19 cellular contexts compared by ENCODE assay signal in the genomic region with DNA sequence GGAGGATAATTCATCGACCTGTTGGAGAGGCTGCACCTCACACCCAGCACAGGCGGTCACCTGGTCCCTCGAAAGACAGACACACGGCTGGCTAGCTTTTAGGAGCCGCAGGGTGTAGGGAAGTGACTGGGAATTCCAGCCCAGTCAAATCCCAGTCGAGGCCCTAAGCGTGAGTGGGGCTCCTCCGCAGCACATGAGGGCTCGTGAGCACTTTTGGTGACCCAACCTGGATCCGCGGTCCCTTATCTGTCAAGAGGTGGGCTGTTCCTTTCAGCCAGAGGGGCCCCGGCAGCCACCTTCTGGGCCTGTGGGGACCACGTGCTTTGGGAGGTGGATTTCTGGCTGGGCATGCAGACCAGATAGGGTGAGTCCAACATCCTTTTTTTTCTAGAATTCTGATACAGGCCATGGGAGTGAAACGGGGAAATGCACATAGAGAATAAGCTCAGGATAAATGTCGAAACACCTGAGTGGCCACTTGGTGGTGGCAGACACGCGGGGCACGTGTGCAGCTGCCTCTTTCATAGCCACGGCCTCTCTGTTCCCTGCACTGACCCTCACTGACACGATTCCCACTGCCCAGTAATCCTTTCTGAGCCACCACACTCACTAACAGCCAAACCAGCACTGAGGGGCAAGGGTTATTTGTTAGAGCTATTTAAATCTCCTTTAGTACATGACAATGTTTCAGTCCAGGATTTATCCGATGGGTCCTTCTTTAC.
DNase-seq lines count a peak whose midpoint lies in the region; ATAC-seq and TF ChIP-seq lines count a peak whose summit lies in the region.
"Had no signal": no experiment of that assay in that cellular context is flagged by ENCODE, and none has a peak within 500 bp of the region (broad histone marks: within the 10 kb centered on the region; RNA-seq: fewer than 3 reads in every experiment).

No MANE protein-coding gene starts in this region.

- H4K20me1 ChIP-seq in BLaER1 treated with 17β-estradiol and CSF1 and Interleukin-3, amounts not matched to agents 10 nM and 100 nM, result no peaks in the 10 kb centered on the region
- no peaks in the 10 kb centered on the region for H4K20me1 ChIP-seq in neural progenitor cell (ENCODE audit: low read depth)

- peaks cover 0 to 19% (median 9%) of the 10 kb centered on the region in 10 experiments; a peak in 11 of 20 replicates for H3K4me1 ChIP-seq in BLaER1 treated with 17β-estradiol and CSF1 and Interleukin-3, amounts not matched to agents 10 nM and 100 nM
- H3K4me1 ChIP-seq in neural progenitor cell (no peaks in the 10 kb centered on the region), Caco-2 (no peaks in the 10 kb centered on the region)

- H3K4me1 Mint-ChIP-seq in neural progenitor cell, result peaks cover 19% of the 10 kb centered on the region
- no peaks in the 10 kb centered on the region for H3K4me1 Mint-ChIP-seq in Caco-2 (ENCODE audit: low read depth, unreplicated experiment)
- H3K4me1 Mint-ChIP-seq: B cell had no signal

- H3K27ac Mint-ChIP-seq in neural progenitor cell (peak overlapping the region; percentile 68), Caco-2 (ENCODE audit: unreplicated experiment) (no peak overlapping the region)
- H3K27ac Mint-ChIP-seq: B cell; CD4-positive, alpha-beta T cell; H9 had no signal

- no peaks in the 10 kb centered on the region for H3K27me3 ChIP-seq in BLaER1 treated with 17β-estradiol and CSF1 and Interleukin-3, amounts not matched to agents 10 nM and 100 nM
- H3K27me3 ChIP-seq in WERI-Rb-1 (ENCODE audit: insufficient read depth, low read depth, severe bottlenecking) (no peaks in the 10 kb centered on the region), neural progenitor cell (peaks cover 9% of the 10 kb centered on the region), Caco-2 (replicated peaks; ENCODE audit: control insufficient read depth, insufficient read depth, low read length) (no peaks in the 10 kb centered on the region)

- CTCF ChIA-PET in Caco-2 (lab: Charles Lee), result no interaction called here

- TF ChIP-seq CTCF in WERI-Rb-1 (IDR thresholded peaks at IDR 0.05; ENCODE audit: low read depth, low read length), result peak; percentile 49; the same call in 1 of the 2 replicates
- TF ChIP-seq CTCF in neural progenitor cell (IDR thresholded peaks at IDR 0.05), result no peak
- TF ChIP-seq CTCF in Caco-2 (IDR thresholded peaks at IDR 0.05; ENCODE audit: insufficient read depth in 1 of 2, low read depth in 1 of 2, low read length in 1 of 2, severe bottlenecking in 1 of 2, unreplicated experiment in 1 of 2), result no peak

- no peaks in the 10 kb centered on the region for H3K36me3 ChIP-seq in BLaER1 treated with 17β-estradiol and CSF1 and Interleukin-3, amounts not matched to agents 10 nM and 100 nM
- no peaks in the 10 kb centered on the region for H3K36me3 ChIP-seq in WERI-Rb-1
- H3K36me3 ChIP-seq in neural progenitor cell, result no peaks in the 10 kb centered on the region
- no peaks in the 10 kb centered on the region for H3K36me3 ChIP-seq in Caco-2 (ENCODE audit: control insufficient read depth, insufficient read depth, low read length)

- no peak overlapping the region for H3K27ac ChIP-seq in BLaER1 treated with 17β-estradiol and CSF1 and Interleukin-3, amounts not matched to agents 10 nM and 100 nM
- H3K27ac ChIP-seq in WERI-Rb-1 (no peak overlapping the region), neural progenitor cell (no peak overlapping the region)
- H3K27ac ChIP-seq: C4-2B, HL-60 had no signal

- H3F3A ChIP-seq in neural progenitor cell (ENCODE audit: low read depth), result no peaks in the 10 kb centered on the region

- BruUV-seq in Caco-2 (replicated peaks; lab: Mats Ljungman, UMichigan), result no TSS peak

- peaks cover 2% of the 10 kb centered on the region for H3K9me3 Mint-ChIP-seq in neural progenitor cell
- no peaks in the 10 kb centered on the region for H3K9me3 Mint-ChIP-seq in Caco-2 (ENCODE audit: unreplicated experiment)
- H3K9me3 Mint-ChIP-seq: CD4-positive, alpha-beta T cell; H9 had no signal

- no peak for ATAC-seq in HG03520 (IDR thresholded peaks at IDR 0.05; ENCODE audit: unreplicated experiment)
- no peak for ATAC-seq in HG03457 (IDR thresholded peaks at IDR 0.05; ENCODE audit: unreplicated experiment)
- ATAC-seq: GM12878 had no signal

- no peak overlapping the region for H2AFZ ChIP-seq in neural progenitor cell (replicated peaks)

- POLR2A ChIA-PET in Caco-2 (lab: Charles Lee), result no interaction called here

- no peaks in the 10 kb centered on the region for H3K27me3 Mint-ChIP-seq in neural progenitor cell (ENCODE audit: insufficient read depth, low read depth)
- H3K27me3 Mint-ChIP-seq in Caco-2 (ENCODE audit: insufficient read depth, unreplicated experiment), result peaks cover 13% of the 10 kb centered on the region

- H3K9me3 ChIP-seq in BLaER1 treated with 17β-estradiol and CSF1 and Interleukin-3, amounts not matched to agents 10 nM and 100 nM (replicated peaks in 1 of 11), result peaks cover 3 to 25% (median 17%) of the 10 kb centered on the region in 11 experiments; a peak in 14 of 22 replicates
- H3K9me3 ChIP-seq in WERI-Rb-1 (ENCODE audit: severe bottlenecking) (no peaks in the 10 kb centered on the region), neural progenitor cell (ENCODE audit: low read depth) (no peaks in the 10 kb centered on the region), Caco-2 (no peaks in the 10 kb centered on the region; the same call in 1 of the 2 replicates)

- no peak overlapping the region for H3K4me3 ChIP-seq in BLaER1 treated with 17β-estradiol and CSF1 and Interleukin-3, amounts not matched to agents 10 nM and 100 nM
- H3K4me3 ChIP-seq in WERI-Rb-1 (ENCODE audit: low read depth, low read length) (no peak overlapping the region), neural progenitor cell (no peak overlapping the region), Caco-2 (ENCODE audit: low read depth, low read length) (no peak overlapping the region)
- H3K4me3 ChIP-seq: GM12878 had no signal

- DNase-seq in WERI-Rb-1, result peak; percentile 62
- peak; percentile 49 for DNase-seq in islet precursor cell
- DNase-seq in neural progenitor cell (ENCODE audit: low spot score), result no peak
- no peak for DNase-seq in SIG-M5 treated with dmso at 0.1 percent for 504 hours (lab: John Stamatoyannopoulos, UW; ENCODE audit: unreplicated experiment)
- DNase-seq in Caco-2, result no peak
- DNase-seq: Calu3; CD4-positive, alpha-beta T cell; DMS53; DND-41; EL; GOT3 had no signal

- H3K4me2 ChIP-seq in BLaER1 treated with 17β-estradiol and CSF1 and Interleukin-3, amounts not matched to agents 10 nM and 100 nM, result peak overlapping the region in 6 of 11 experiments; percentile 19 to 46 (median 40); a peak in 8 of 22 replicates
- H3K4me2 ChIP-seq in neural progenitor cell, result no peak overlapping the region

- no peaks in the 10 kb centered on the region for H3K79me2 ChIP-seq in neural progenitor cell (ENCODE audit: low read depth)

- H3K4me3 Mint-ChIP-seq in neural progenitor cell (no peak overlapping the region), Caco-2 (ENCODE audit: unreplicated experiment) (no peak overlapping the region)
- H3K4me3 Mint-ChIP-seq: B cell; CD4-positive, alpha-beta T cell; H9 had no signal

- no peaks in the 10 kb centered on the region for H3K36me3 Mint-ChIP-seq in neural progenitor cell
- H3K36me3 Mint-ChIP-seq in Caco-2 (ENCODE audit: insufficient read depth, unreplicated experiment), result no peaks in the 10 kb centered on the region

- intact Hi-C loops in Caco-2 (cut with micrococcal nuclease; ENCODE audit: unreplicated experiment), result no loop called here

- H3K9ac ChIP-seq in BLaER1 treated with 17β-estradiol and CSF1 and Interleukin-3, amounts not matched to agents 10 nM and 100 nM, result no peak overlapping the region
- H3K9ac ChIP-seq in neural progenitor cell, result no peak overlapping the region

Comparison
In these comparisons a context has a peak if more than half of its experiments do, and no peak if none do; other contexts are left out.
1. DNase-seq: peak in WERI-Rb-1 (single experiment) and islet precursor cell (single experiment); none in neural progenitor cell (single experiment), SIG-M5 treated with dmso at 0.1 percent for 504 hours (single experiment) and Caco-2 (0 of 2).